ENCODE assay signal across 9 cellular contexts in the genomic region with DNA sequence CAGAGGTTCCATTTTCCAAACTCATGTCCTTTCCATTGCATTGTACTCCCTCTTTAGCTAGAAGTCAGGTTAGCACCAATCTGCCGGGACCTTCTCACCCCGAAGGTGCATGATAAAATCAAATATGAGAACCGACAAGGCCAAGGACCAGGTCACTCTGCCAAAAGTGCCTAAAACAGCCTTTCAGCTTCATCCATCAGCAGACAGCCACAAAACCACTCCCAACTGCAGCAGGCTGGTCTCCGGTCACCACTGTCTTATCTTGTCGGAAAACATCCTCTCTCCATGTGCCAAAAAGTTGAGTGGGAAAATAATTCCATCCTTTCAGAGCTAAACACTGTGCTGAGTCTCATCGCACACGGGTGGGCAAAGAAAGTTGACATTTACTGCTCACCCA. TPM values are rescaled to one million over a fixed set of nuclear protein-coding genes. Genes with fewer than 3 reads are reported as not detected.
DNase-seq lines count a peak whose midpoint lies in the region; ATAC-seq and TF ChIP-seq lines count a peak whose summit lies in the region.
"Had no signal": no experiment of that assay in that cellular context is flagged by ENCODE, and none has a peak within 500 bp of the region (broad histone marks: within the 10 kb centered on the region; RNA-seq: fewer than 3 reads in every experiment).

No MANE protein-coding gene starts in this region.

- H3K4me3 ChIP-seq in GM12864 (ENCODE audit: low read depth, low read length) (peak overlapping the region; percentile 71), SU-DHL-6 (ENCODE audit: insufficient read depth, low read length, poor library complexity, severe bottlenecking) (peak overlapping the region; percentile 70), fibroblast of lung (replicated peaks in 1 of 4; ENCODE audit: control extremely low read depth in 1 of 4, insufficient read depth in 1 of 4, low read depth in 3 of 4, low read length in 4 of 4) (peak overlapping the region; percentile 82 to 95 (median 90)), sigmoid colon (peak overlapping the region in 3 of 4 donors; percentile 65 to 97 (median 71)), mucosa of descending colon (no peak overlapping the region)

- no peak for DNase-seq in GM12864 (ENCODE audit: low read depth)
- DNase-seq in fibroblast of lung (ENCODE audit: low read depth in 2 of 2): no peak
- DNase-seq in sigmoid colon: no peak
- no peak for DNase-seq in central memory CD4-positive, alpha-beta T cell
- DNase-seq in cerebellar nuclear complex (lab: John Stamatoyannopoulos, UW): no peak
- no peak for DNase-seq in mucosa of descending colon
- DNase-seq: stimulated activated CD4-positive, alpha-beta T cell treated with anti-CD3 and anti-CD28 coated beads, Interleukin-4, amount 100 ng/mL, for 4 hours had no signal

- no peak for ATAC-seq in HG02852 (IDR thresholded peaks at IDR 0.05; ENCODE audit: unreplicated experiment)
- no peak for ATAC-seq in mucosa of descending colon

- H3K27ac ChIP-seq in SU-DHL-6 (ENCODE audit: low read depth, low read length): no peak overlapping the region
- peak overlapping the region; percentile 22 for H3K27ac ChIP-seq in fibroblast of lung (ENCODE audit: insufficient read depth, low read length)
- H3K27ac ChIP-seq in sigmoid colon: peak overlapping the region; percentile 90 to 97 (median 93)

- H3K79me2 ChIP-seq in SU-DHL-6 (ENCODE audit: insufficient read depth, low read length) (peaks cover 62% of the 10 kb centered on the region), fibroblast of lung (ENCODE audit: control insufficient read depth, insufficient read depth, low read length) (peaks cover 61% of the 10 kb centered on the region)

- H4K20me1 ChIP-seq in SU-DHL-6 (ENCODE audit: low read depth, low read length): no peaks in the 10 kb centered on the region
- no peaks in the 10 kb centered on the region for H4K20me1 ChIP-seq in fibroblast of lung (ENCODE audit: control insufficient read depth, extremely low read depth, insufficient read depth, low read length)

- H3K36me3 ChIP-seq in SU-DHL-6 (ENCODE audit: low read length) (no peaks in the 10 kb centered on the region), fibroblast of lung (ENCODE audit: control insufficient read depth, insufficient read depth, low read length) (no peaks in the 10 kb centered on the region), sigmoid colon (no peaks in the 10 kb centered on the region), mucosa of descending colon (ENCODE audit: low read depth) (no peaks in the 10 kb centered on the region)

- H3K27me3 ChIP-seq in SU-DHL-6 (ENCODE audit: low read length) (no peaks in the 10 kb centered on the region), fibroblast of lung (ENCODE audit: control insufficient read depth, insufficient read depth, low read length) (no peaks in the 10 kb centered on the region), sigmoid colon (no peaks in the 10 kb centered on the region)

- TF ChIP-seq CTCF in GM12864 (IDR thresholded peaks at IDR 0.05; ENCODE audit: low read depth, low read length, missing control alignments): no peak
- no peak for TF ChIP-seq CTCF in SU-DHL-6 (IDR thresholded peaks at IDR 0.05; ENCODE audit: insufficient read depth, low read length, poor library complexity, severe bottlenecking)
- no peak for TF ChIP-seq CTCF in fibroblast of lung (conservative IDR thresholded peaks at IDR 0.05 in 1 of 2, IDR thresholded peaks at IDR 0.05 in 1 of 2; ENCODE audit: low read depth in 1 of 2, low read length in 2 of 2)
- TF ChIP-seq CTCF in sigmoid colon (IDR thresholded peaks at IDR 0.05): no peak
- no peak for TF ChIP-seq CTCF in mucosa of descending colon (IDR thresholded peaks at IDR 0.05)

- no peak overlapping the region for H2AFZ ChIP-seq in SU-DHL-6 (ENCODE audit: low read depth, low read length, severe bottlenecking)
- no peak overlapping the region for H2AFZ ChIP-seq in fibroblast of lung (ENCODE audit: low read length)

- intact Hi-C loops in sigmoid colon (cut with DNase I): no loop called here
- intact Hi-C loops in mucosa of descending colon (cut with DNase I, micrococcal nuclease): no loop called here

- H3K9ac ChIP-seq in SU-DHL-6 (ENCODE audit: low read length): peak overlapping the region; percentile 68
- no peak overlapping the region for H3K9ac ChIP-seq in fibroblast of lung (ENCODE audit: insufficient read depth, low read length)

- H3K4me1 ChIP-seq in fibroblast of lung (ENCODE audit: control insufficient read depth, extremely low read depth, insufficient read depth, low read length) (peaks cover 5% of the 10 kb centered on the region), sigmoid colon (peaks cover 0 to 49% (median 43%) of the 10 kb centered on the region in 4 donors), mucosa of descending colon (ENCODE audit: low read depth) (peaks cover 24% of the 10 kb centered on the region)

- H3F3A ChIP-seq in SU-DHL-6 (ENCODE audit: insufficient read depth): no peaks in the 10 kb centered on the region

- no peaks in the 10 kb centered on the region for H3K9me3 ChIP-seq in SU-DHL-6 (ENCODE audit: insufficient read depth, low read length)
- no peaks in the 10 kb centered on the region for H3K9me3 ChIP-seq in fibroblast of lung (ENCODE audit: control insufficient read depth, insufficient read depth, low read depth, low read length)
- no peaks in the 10 kb centered on the region for H3K9me3 ChIP-seq in sigmoid colon
- no peaks in the 10 kb centered on the region for H3K9me3 ChIP-seq in mucosa of descending colon

- H3K9me2 ChIP-seq in SU-DHL-6 (replicated peaks; ENCODE audit: insufficient read depth, low read length): no peaks in the 10 kb centered on the region

- H3K4me2 ChIP-seq in SU-DHL-6 (ENCODE audit: low read depth, low read length, poor library complexity, severe bottlenecking) (peak overlapping the region; percentile 82), fibroblast of lung (ENCODE audit: extremely low read depth, insufficient read depth, low read length) (peak overlapping the region; percentile 99)

- WGBS in sigmoid colon, 2 donors: 72 to 74% methylated on average over 7 of the region's 7 CpGs

- no peak for TF ChIP-seq EP300 in sigmoid colon (IDR thresholded peaks at IDR 0.05)

- TF ChIP-seq POLR2A in sigmoid colon (IDR thresholded peaks at IDR 0.05): no peak

RNA-seq across cellular contexts. Expression of a gene that starts 1.4 kb away (rescaled TPM):
- 32.9 and 40.6 TPM in 2 replicates for total RNA-seq in fibroblast of lung
- polyA plus RNA-seq in fibroblast of lung: 26.4 and 34.5 TPM in 2 replicates
- 39.0 and 53.7 TPM in 2 replicates for polyA plus RNA-seq in fibroblast of lung (2012)
- 328 and 515 TPM in 2 replicates for polyA minus RNA-seq in fibroblast of lung (ENCODE audit: low replicate concordance)
- 100 to 1,000 TPM in 1 of 4 donors, 10 to 100 TPM in 3; 63.5 to 137 (median 75.0) TPM for total RNA-seq in sigmoid colon
- 10 to 100 TPM; 26.1 to 53.7 (median 26.4) TPM for polyA plus RNA-seq in sigmoid colon
- 100 to 1,000 TPM in 1 of 3 donors, 10 to 100 TPM in 2; 77.7 to 130 (median 95.0) TPM for total RNA-seq in mucosa of descending colon

RNA-seq across cellular contexts. Expression of a gene that starts 1.6 kb away (rescaled TPM):
- 9.2 and 10.6 TPM in 2 replicates for total RNA-seq in fibroblast of lung
- polyA plus RNA-seq in fibroblast of lung: 36.1 and 37.0 TPM in 2 replicates
- 33.3 and 34.1 TPM in 2 replicates for polyA plus RNA-seq in fibroblast of lung (2012)
- 14.2 and 20.0 TPM in 2 replicates for polyA minus RNA-seq in fibroblast of lung (ENCODE audit: low replicate concordance)
- 10 to 100 TPM; 20.0 to 25.5 (median 22.8) TPM for total RNA-seq in sigmoid colon
- polyA plus RNA-seq in sigmoid colon: 10 to 100 TPM; 16.2 to 24.0 (median 20.2) TPM
- total RNA-seq in mucosa of descending colon: 10 to 100 TPM; 32.2 to 33.8 (median 32.5) TPM

RNA-seq across cellular contexts. Expression of a gene that starts 60.0 kb away (rescaled TPM):
- total RNA-seq in fibroblast of lung: 39.8 and 45.1 TPM in 2 replicates
- polyA plus RNA-seq in fibroblast of lung: 23.8 and 26.0 TPM in 2 replicates
- polyA plus RNA-seq in fibroblast of lung (2012): 23.9 and 24.4 TPM in 2 replicates
- 31.1 and 39.1 TPM in 2 replicates for polyA minus RNA-seq in fibroblast of lung (ENCODE audit: low replicate concordance)
- 10 to 100 TPM; 35.6 to 37.1 (median 36.4) TPM for total RNA-seq in sigmoid colon
- polyA plus RNA-seq in sigmoid colon: 10 to 100 TPM; 16.8 to 25.0 (median 21.3) TPM
- total RNA-seq in mucosa of descending colon: 10 to 100 TPM; 48.7 to 63.4 (median 55.3) TPM
